In genomic region chr5:27868292-27868691, GRCh38 we compare ENCODE assay signal across 32 cellular contexts.
"Had no signal": no experiment of that assay in that cellular context is flagged by ENCODE, and none has a peak within 500 bp of the region (broad histone marks: within the 10 kb centered on the region; RNA-seq: fewer than 3 reads in every experiment).

No MANE protein-coding gene starts in this region.

- H3K4me1 ChIP-seq: ascending aorta, gastrocnemius medialis, heart left ventricle had no signal

- H3K27me3 ChIP-seq: ascending aorta, dorsolateral prefrontal cortex, gastrocnemius medialis, heart left ventricle had no signal

- FAIRE-seq: bronchial epithelial cell had no signal

- ATAC-seq: activated CD4-positive, CD25-positive, alpha-beta regulatory T cell treated with anti-CD3 and anti-CD28 coated beads, Interleukin-2, amount 50 U/mL, for 24 hours; activated CD8-positive, alpha-beta T cell treated with anti-CD3 and anti-CD28 coated beads for 36 hours; activated T-cell treated with anti-CD3 and anti-CD28 coated beads, Interleukin-2, amount 50 U/mL, for 4 hours; activated T-helper 17 cell treated with anti-CD3 and anti-CD28 coated beads, Interleukin-2, amount 50 U/mL, for 72 hours; esophagus mucosa; gastrocnemius medialis; heart left ventricle; T-helper 17 cell had no signal

- H3K27ac ChIP-seq: ascending aorta, coronary artery, dorsolateral prefrontal cortex, gastrocnemius medialis, heart left ventricle, WERI-Rb-1 had no signal

- DNase-seq: activated B cell treated with CpG ODN at 0.5 μM for 24 hours; activated CD4-positive, alpha-beta T cell treated with anti-CD3 and anti-CD28 coated beads for 48 hours; activated CD4-positive, alpha-beta T cell treated with anti-CD3 and anti-CD28 coated beads, Interleukin-2, amount 50 U/mL, for 1 hour; activated CD4-positive, alpha-beta T cell treated with anti-CD3 and anti-CD28 coated beads, Interleukin-2, amount 50 U/mL, for 48 hours; activated CD8-positive, alpha-beta memory T cell treated with anti-CD3 and anti-CD28 coated beads for 24 hours; activated CD8-positive, alpha-beta T cell treated with anti-CD3 and anti-CD28 coated beads for 36 hours; activated effector memory CD4-positive, alpha-beta T cell treated with Interleukin-2 at 50 U/mL for 16 hours; activated gamma-delta T cell treated with Interleukin-2 at 50 U/mL for 16 hours; activated naive CD4-positive, alpha-beta T cell treated with anti-CD3 and anti-CD28 coated beads for 36 hours; activated naive CD8-positive, alpha-beta T cell treated with anti-CD3 and anti-CD28 coated beads, Interleukin-2, amount 10 ng/mL, durations not matched to agents 7 days and 5 days; activated T-cell treated with anti-CD3 and anti-CD28 coated beads, Interleukin-2, amount 50 U/mL, for 4 hours; dorsolateral prefrontal cortex; effector memory CD4-positive, alpha-beta T cell; endodermal cell; foreskin fibroblast; gastrocnemius medialis; glutamatergic neuron; heart left ventricle; T-helper 1 cell; T-helper 17 cell; T1000; WERI-Rb-1 had no signal

- H3K36me3 Mint-ChIP-seq: activated naive CD4-positive, alpha-beta T cell treated with anti-CD3 and anti-CD28 coated beads, Interleukin-2, amount 50 U/mL, for 24 hours; activated naive CD8-positive, alpha-beta T cell treated with anti-CD3 and anti-CD28 coated beads, Interleukin-2, amount 10 ng/mL, durations not matched to agents 7 days and 5 days; brain had no signal

- H3K9me3 ChIP-seq: ascending aorta, gastrocnemius medialis had no signal

- H3K27ac Mint-ChIP-seq: activated B cell treated with CpG ODN at 0.5 μM for 24 hours; activated CD8-positive, alpha-beta T cell treated with anti-CD3 and anti-CD28 coated beads for 36 hours; activated naive CD4-positive, alpha-beta T cell treated with anti-CD3 and anti-CD28 coated beads for 36 hours; activated naive CD4-positive, alpha-beta T cell treated with anti-CD3 and anti-CD28 coated beads, Interleukin-2, amount 50 U/mL, for 24 hours; activated naive CD8-positive, alpha-beta T cell treated with anti-CD3 and anti-CD28 coated beads, Interleukin-2, amount 10 ng/mL, durations not matched to agents 7 days and 5 days; activated T-helper 17 cell treated with anti-CD3 and anti-CD28 coated beads, Interleukin-2, amount 50 U/mL, for 72 hours; brain; dendritic cell treated with granulocyte-macrophage colony-stimulating factor and Interleukin-4, amounts not matched to agents 40 ng/mL and 50 ng/mL, for 4 days; endodermal cell; T-helper 17 cell; T-helper 2 cell treated with Interferon-gamma antibody and Interleukin-4, amounts not matched to agents 5 μg/mL and 100 μg/mL, for 36 hours had no signal

- H3K36me3 ChIP-seq: ascending aorta, gastrocnemius medialis, heart left ventricle, WERI-Rb-1 had no signal

- H3K4me3 ChIP-seq: ascending aorta, coronary artery, dorsolateral prefrontal cortex, gastrocnemius medialis, heart left ventricle had no signal
